Comparison of ENCODE assay signal across 10 cellular contexts in genomic region chr10:50512743-50513416, GRCh38.
DNase-seq lines count a peak whose midpoint lies in the region; ATAC-seq lines count a peak whose summit lies in the region.
"Had no signal": no experiment of that assay in that cellular context is flagged by ENCODE, and none has a peak within 500 bp of the region (broad histone marks: within the 10 kb centered on the region; RNA-seq: fewer than 3 reads in every experiment).

No MANE protein-coding gene starts in this region.

- H3K27me3 Mint-ChIP-seq in IgD-negative memory B cell: no peaks in the 10 kb centered on the region

- H3K9me3 ChIP-seq in muscle layer of duodenum (ENCODE audit: control insufficient read depth in 1 of 2, low read length in 2 of 2): no peaks in the 10 kb centered on the region

- no peaks in the 10 kb centered on the region for H3K9me3 Mint-ChIP-seq in IgD-negative memory B cell

- peak overlapping the region; percentile 22 to 69 (median 54) for H3K27ac Mint-ChIP-seq in IgD-negative memory B cell

- peak overlapping the region; percentile 20 for H3K27ac ChIP-seq in muscle layer of duodenum (ENCODE audit: low read length)
- H3K27ac ChIP-seq: 22Rv1 had no signal

- peak overlapping the region in 3 of 4 donors; percentile 27 to 89 (median 73) for H3K4me3 Mint-ChIP-seq in IgD-negative memory B cell

- H3K4me1 Mint-ChIP-seq in IgD-negative memory B cell: peaks cover 39 to 46% (median 45%) of the 10 kb centered on the region in 3 donors

- no peaks in the 10 kb centered on the region for H3K36me3 ChIP-seq in muscle layer of duodenum (ENCODE audit: control insufficient read depth in 1 of 2, insufficient read depth in 2 of 2, low read length in 2 of 2)

- H3K4me3 ChIP-seq in muscle layer of duodenum (ENCODE audit: low read depth in 1 of 2, low read length in 2 of 2): no peak overlapping the region

- H3K27me3 ChIP-seq in muscle layer of duodenum (ENCODE audit: low read depth, low read length): no peaks in the 10 kb centered on the region

- ATAC-seq in GM21723 (IDR thresholded peaks at IDR 0.05; ENCODE audit: unreplicated experiment): peak; percentile 49

- DNase-seq in DMS53 (lab: John Stamatoyannopoulos, UW) (peak; percentile 19), DMS53 treated with DMSO at 0.1 percent for 48 hours (lab: John Stamatoyannopoulos, UW; ENCODE audit: unreplicated experiment) (no peak), GM03348 (ENCODE audit: low spot score) (no peak), OCI-M2 (lab: John Stamatoyannopoulos, UW; ENCODE audit: unreplicated experiment) (no peak), SK-N-DZ (ENCODE audit: low spot score) (no peak)
- DNase-seq: Right ventricle myocardium superior had no signal

- peaks cover 13 to 36% of the 10 kb centered on the region in 2 donors for H3K4me1 ChIP-seq in muscle layer of duodenum (ENCODE audit: control insufficient read depth in 1 of 2, insufficient read depth in 2 of 2, low read length in 2 of 2)

- H3K36me3 Mint-ChIP-seq in IgD-negative memory B cell: no peaks in the 10 kb centered on the region
